Comparison of ENCODE assay signal across 6 cellular contexts in genomic region chr20:45584294-45584693, GRCh38. TPM values are rescaled to one million over a fixed set of nuclear protein-coding genes. Genes with fewer than 3 reads are reported as not detected.
"Had no signal": no experiment of that assay in that cellular context is flagged by ENCODE, and none has a peak within 500 bp of the region (broad histone marks: within the 10 kb centered on the region; RNA-seq: fewer than 3 reads in every experiment).

No MANE protein-coding gene starts in this region.

RNA-seq across cellular contexts. Expression of gene WFDC8, which starts 5.2 kb away (rescaled TPM):
- total RNA-seq: HepG2, HT-29, HT1080, IMR-90, K562 had no signal
- polyA plus RNA-seq: HepG2, IgD-negative memory B cell, IMR-90, K562 had no signal

RNA-seq across cellular contexts. Expression of gene EPPIN, which starts 37.1 kb away (rescaled TPM):
- total RNA-seq: HepG2, HT-29, HT1080, IMR-90, K562 had no signal
- polyA plus RNA-seq: HepG2, IgD-negative memory B cell, IMR-90, K562 had no signal

RNA-seq across cellular contexts. Expression of gene WFDC6, which starts 45.0 kb away (rescaled TPM):
- total RNA-seq: HepG2, HT-29, HT1080, IMR-90, K562 had no signal
- polyA plus RNA-seq: HepG2, IgD-negative memory B cell, IMR-90, K562 had no signal

RNA-seq across cellular contexts. Expression of gene WFDC10A, which starts 45.2 kb away (rescaled TPM):
- total RNA-seq: HepG2, HT-29, HT1080, IMR-90, K562 had no signal
- polyA plus RNA-seq: HepG2, IgD-negative memory B cell, IMR-90, K562 had no signal

RNA-seq across cellular contexts. Expression of gene WFDC9, which starts 46.8 kb away (rescaled TPM):
- total RNA-seq: HepG2, HT-29, HT1080, IMR-90, K562 had no signal
- polyA plus RNA-seq: HepG2, IgD-negative memory B cell, IMR-90, K562 had no signal
